In the genomic region with DNA sequence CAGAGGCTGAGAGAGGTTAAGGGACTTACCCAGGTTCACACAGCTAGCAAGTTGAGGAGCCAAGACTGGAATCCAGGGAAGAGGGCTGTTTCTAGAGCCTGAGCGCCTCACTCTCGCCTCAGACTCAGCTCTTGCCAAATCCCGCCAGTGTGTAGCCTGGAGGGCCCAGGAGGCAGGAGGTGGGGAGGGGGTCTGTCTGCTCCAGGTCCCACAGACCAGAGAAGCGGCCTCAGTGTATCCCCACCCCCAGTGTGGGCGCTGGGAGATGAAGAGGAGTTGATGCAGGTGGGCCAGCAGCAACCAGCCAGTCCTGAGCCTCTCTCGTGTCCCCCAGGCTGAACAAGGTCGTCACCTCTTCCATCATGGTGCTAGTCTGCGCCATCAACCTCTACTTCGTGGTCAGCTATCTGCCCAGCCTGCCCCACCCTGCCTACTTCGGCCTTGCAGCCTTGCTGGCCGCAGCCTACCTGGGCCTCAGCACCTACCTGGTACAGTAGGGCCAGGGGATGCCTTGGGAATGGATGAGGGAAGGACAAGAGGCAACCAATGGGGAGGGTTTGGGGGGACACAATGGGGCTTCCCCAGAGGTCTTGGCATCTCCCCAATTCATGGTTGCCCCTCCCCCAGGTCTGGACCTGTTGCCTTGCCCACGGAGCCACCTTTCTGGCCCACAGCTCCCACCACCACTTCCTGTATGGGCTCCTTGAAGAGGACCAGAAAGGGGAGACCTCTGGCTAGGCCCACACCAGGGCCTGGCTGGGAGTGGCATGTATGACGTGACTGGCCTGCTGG, we compare ENCODE assay signal across 16 cellular contexts. TPM values are rescaled to one million over a fixed set of nuclear protein-coding genes. Genes with fewer than 3 reads are reported as not detected.
A peak's percentile ranks its signal among the peaks of the same experiment; 100 is the strongest.
DNase-seq lines count a peak whose midpoint lies in the region; ATAC-seq and TF ChIP-seq lines count a peak whose summit lies in the region.
"Had no signal": no experiment of that assay in that cellular context is flagged by ENCODE, and none has a peak within 500 bp of the region (broad histone marks: within the 10 kb centered on the region; RNA-seq: fewer than 3 reads in every experiment).

No MANE protein-coding gene starts in this region.

- intact Hi-C loops in right cardiac atrium (cut with DNase I): loop anchor here (5.0 to 10.0 kb wide), 2 partner anchors 100 to 102 kb away; partner anchors contain the start of gene TMBIM1 (in 4 of the 4)

- peak overlapping the region; percentile 18 for H3K9ac ChIP-seq in mucosa of stomach (ENCODE audit: low read length)
- no peak overlapping the region for H3K9ac ChIP-seq in H9 (ENCODE audit: extremely low read depth, insufficient read length, low read length)

- no peak overlapping the region for H2AFZ ChIP-seq in H9 (ENCODE audit: low read length)

- H2BK5ac ChIP-seq in H9 (ENCODE audit: insufficient read length, low read length): no peak overlapping the region

- H4K91ac ChIP-seq in H9 (ENCODE audit: insufficient read length, low read depth, low read length): no peak overlapping the region

- H3K9me3 ChIP-seq in right cardiac atrium (ENCODE audit: control insufficient read depth, low read length) (no peaks in the 10 kb centered on the region), right atrium auricular region (no peaks in the 10 kb centered on the region), mucosa of stomach (ENCODE audit: control insufficient read depth, low read length) (no peaks in the 10 kb centered on the region), H9 (ENCODE audit: control insufficient read depth, low read depth, low read length) (no peaks in the 10 kb centered on the region)
- H3K9me3 ChIP-seq: left ventricle myocardium inferior, thoracic aorta had no signal

- H3K36me3 Mint-ChIP-seq in WTC11: no peaks in the 10 kb centered on the region
- no peaks in the 10 kb centered on the region for H3K36me3 Mint-ChIP-seq in H9 (ENCODE audit: insufficient read depth in 1 of 3, low read depth in 3 of 3)
- peaks cover 5% of the 10 kb centered on the region for H3K36me3 Mint-ChIP-seq in activated naive CD4-positive, alpha-beta T cell treated with anti-CD3 and anti-CD28 coated beads, Interleukin-2, amount 10 ng/mL, durations not matched to agents 7 days and 5 days

- ATAC-seq in right cardiac atrium (no peak), WTC11 (no peak)
- ATAC-seq: Right ventricle myocardium inferior had no signal

- H2BK12ac ChIP-seq in H9 (ENCODE audit: insufficient read length, low read depth, low read length): no peak overlapping the region

- H3K27ac Mint-ChIP-seq in WTC11 (no peak overlapping the region), H9 (peak overlapping the region in 1 of 3 experiments; percentile 44; a peak in 1 of 7 replicates)
- H3K27ac Mint-ChIP-seq in activated naive CD4-positive, alpha-beta T cell treated with anti-CD3 and anti-CD28 coated beads, Interleukin-2, amount 10 ng/mL, durations not matched to agents 7 days and 5 days: no peak overlapping the region

- no peak overlapping the region for H3K4me2 ChIP-seq in H9 (ENCODE audit: insufficient read depth, insufficient read length, low read length)

- CTCF ChIA-PET in WTC11 (lab: Charles Lee): interaction anchor here (0.8 to 5.1 kb wide), 11 partner anchors 12 to 123 kb away, joined by 3 to 52 read pairs (median 4); partner anchors contain the start of genes AAMP, CATIP and PNKD
- CTCF ChIA-PET in activated naive CD4-positive, alpha-beta T cell treated with anti-CD3 and anti-CD28 coated beads, Interleukin-2, amount 10 ng/mL, durations not matched to agents 7 days and 5 days (lab: Charles Lee): interaction anchor here (0.6 to 2.6 kb wide), 6 partner anchors 11 to 123 kb away, joined by 3 to 14 read pairs (median 4); no protein-coding TSS in a partner anchor

- no peak overlapping the region for H3K4ac ChIP-seq in H9 (ENCODE audit: low read depth, low read length)

- H4K8ac ChIP-seq in H9 (replicated peaks; ENCODE audit: insufficient read length, low read depth, low read length): no peak overlapping the region

- 85% methylated on average over 13 of the region's 13 CpGs for WGBS in right cardiac atrium
- no CpG with 5 or more reads among the region's 13 CpGs for WGBS in H9 (ENCODE audit: extremely low coverage, insufficient read length, low lambda C conversion rate)

- no peak overlapping the region for H2AK5ac ChIP-seq in H9 (ENCODE audit: insufficient read length, low read length)

- no peaks in the 10 kb centered on the region for H3K9me3 Mint-ChIP-seq in WTC11
- H3K9me3 Mint-ChIP-seq in H9: no peaks in the 10 kb centered on the region; a peak in 1 of 5 replicates
- no peaks in the 10 kb centered on the region for H3K9me3 Mint-ChIP-seq in activated naive CD4-positive, alpha-beta T cell treated with anti-CD3 and anti-CD28 coated beads, Interleukin-2, amount 10 ng/mL, durations not matched to agents 7 days and 5 days
- H3K9me3 Mint-ChIP-seq: HFFc6 had no signal

- H3K27me3 ChIP-seq in right cardiac atrium (ENCODE audit: control insufficient read depth, insufficient read depth) (no peaks in the 10 kb centered on the region), right atrium auricular region (no peaks in the 10 kb centered on the region), mucosa of stomach (ENCODE audit: control insufficient read depth, insufficient read depth, low read length) (no peaks in the 10 kb centered on the region), H9 (ENCODE audit: insufficient read depth, low read length) (peaks cover 20% of the 10 kb centered on the region)

- no peak overlapping the region for H4K5ac ChIP-seq in H9 (ENCODE audit: insufficient read length, low read depth, low read length)

- TF ChIP-seq CTCF in right atrium auricular region (IDR thresholded peaks at IDR 0.05) (no peak), WTC11 (IDR thresholded peaks at IDR 0.05) (no peak), H9 (conservative IDR thresholded peaks at IDR 0.05) (no peak)

- H3K27ac ChIP-seq in right cardiac atrium (ENCODE audit: low read length): no peak overlapping the region
- peak overlapping the region in 1 of 2 donors; percentile 98 for H3K27ac ChIP-seq in right atrium auricular region
- no peak overlapping the region for H3K27ac ChIP-seq in H9 (ENCODE audit: insufficient read length, low read depth, low read length)

- no peak overlapping the region for H3K18ac ChIP-seq in H9 (ENCODE audit: insufficient read length, low read depth, low read length)

- H3K23me2 ChIP-seq in H9 (ENCODE audit: insufficient read length, low read depth, low read length, poor library complexity, severe bottlenecking): peaks cover 29% of the 10 kb centered on the region

- no peak overlapping the region for H2BK120ac ChIP-seq in H9 (ENCODE audit: low read depth, low read length, poor library complexity, severe bottlenecking)

- peak in 2 of 3 donors; percentile 62 to 70 for DNase-seq in right cardiac atrium
- DNase-seq in right atrium auricular region (ENCODE audit: low spot score): no peak
- no peak for DNase-seq in WTC11 (ENCODE audit: low spot score)
- DNase-seq in H9: no peak
- DNase-seq in NCI-H1048 (lab: John Stamatoyannopoulos, UW): no peak
- no peak for DNase-seq in activated naive CD4-positive, alpha-beta T cell treated with anti-CD3 and anti-CD28 coated beads, Interleukin-2, amount 10 ng/mL, durations not matched to agents 7 days and 5 days
- DNase-seq in NCI-H526 (lab: John Stamatoyannopoulos, UW): no peak
- DNase-seq: activated CD4-positive, alpha-beta T cell treated with anti-CD3 and anti-CD28 coated beads for 48 hours; HFFc6; left ventricle myocardium inferior; NCI-H2227 treated with DMSO at 0.1 percent for 48 hours had no signal

- no peaks in the 10 kb centered on the region for H3K36me3 ChIP-seq in right atrium auricular region
- H3K36me3 ChIP-seq in mucosa of stomach (ENCODE audit: control insufficient read depth, insufficient read depth, low read length): no peaks in the 10 kb centered on the region
- H3K36me3 ChIP-seq: left ventricle myocardium inferior, thoracic aorta had no signal

- POLR2A ChIA-PET in WTC11 (lab: Charles Lee): interaction anchor here (0.5 kb wide), 1 partner anchor 31 kb away, joined by 3 read pairs; no protein-coding TSS in a partner anchor

- no peak overlapping the region for H3K56ac ChIP-seq in H9 (ENCODE audit: insufficient read length, low read depth, low read length)

- H3K14ac ChIP-seq in H9 (ENCODE audit: insufficient read depth, low read length): no peak overlapping the region

- no peaks in the 10 kb centered on the region for H3K4me1 ChIP-seq in right cardiac atrium (ENCODE audit: control insufficient read depth, insufficient read depth, low read length)
- H3K4me1 ChIP-seq in right atrium auricular region: peaks cover 0 to 32% of the 10 kb centered on the region in 2 donors
- peaks cover 43% of the 10 kb centered on the region for H3K4me1 ChIP-seq in mucosa of stomach (ENCODE audit: control insufficient read depth, insufficient read depth, low read length)
- no peaks in the 10 kb centered on the region; the same call in 1 of the 2 replicates for H3K4me1 ChIP-seq in H9 (ENCODE audit: insufficient read depth, low read length)

- H3K79me1 ChIP-seq in H9 (ENCODE audit: insufficient read depth, low read depth, low read length, poor library complexity, severe bottlenecking): no peaks in the 10 kb centered on the region

- peaks cover 29% of the 10 kb centered on the region for H3K4me1 Mint-ChIP-seq in WTC11
- H3K4me1 Mint-ChIP-seq in H9: peaks cover 26 to 45% of the 10 kb centered on the region in 2 experiments
- H3K4me1 Mint-ChIP-seq in activated naive CD4-positive, alpha-beta T cell treated with anti-CD3 and anti-CD28 coated beads, Interleukin-2, amount 10 ng/mL, durations not matched to agents 7 days and 5 days: peaks cover 34% of the 10 kb centered on the region

- no peak overlapping the region for H3T11ph ChIP-seq in H9 (ENCODE audit: low read length)

- H3K27me3 Mint-ChIP-seq in WTC11 (ENCODE audit: low read depth): peaks cover 41% of the 10 kb centered on the region
- peaks cover 46% of the 10 kb centered on the region for H3K27me3 Mint-ChIP-seq in H9 (ENCODE audit: low read depth)
- H3K27me3 Mint-ChIP-seq in activated naive CD4-positive, alpha-beta T cell treated with anti-CD3 and anti-CD28 coated beads, Interleukin-2, amount 10 ng/mL, durations not matched to agents 7 days and 5 days: peaks cover 30% of the 10 kb centered on the region

- H3K4me3 Mint-ChIP-seq in WTC11 (peak overlapping the region; percentile 55), H9 (peak overlapping the region in 1 of 2 experiments; percentile 71; a peak in 3 of 5 replicates)
- H3K4me3 Mint-ChIP-seq in activated naive CD4-positive, alpha-beta T cell treated with anti-CD3 and anti-CD28 coated beads, Interleukin-2, amount 10 ng/mL, durations not matched to agents 7 days and 5 days: no peak overlapping the region

- no peaks in the 10 kb centered on the region for H3K79me2 ChIP-seq in H9 (ENCODE audit: insufficient read depth, low read length)

- H4K20me1 ChIP-seq in H9 (ENCODE audit: control insufficient read depth, insufficient read depth, insufficient read length): no peaks in the 10 kb centered on the region

- H3K23ac ChIP-seq in H9 (ENCODE audit: insufficient read length, low read depth, low read length): no peak overlapping the region

- no peak overlapping the region for H2BK20ac ChIP-seq in H9 (ENCODE audit: low read depth, low read length, poor library complexity, severe bottlenecking)

- H2BK15ac ChIP-seq in H9 (ENCODE audit: low read depth, low read length): no peak overlapping the region

- H3K4me3 ChIP-seq in right cardiac atrium (ENCODE audit: low read length): no peak overlapping the region
- no peak overlapping the region for H3K4me3 ChIP-seq in right atrium auricular region
- H3K4me3 ChIP-seq in mucosa of stomach (ENCODE audit: low read length): no peak overlapping the region

RNA-seq across cellular contexts. Expression of gene CTDSP1, which starts 5.2 kb away (rescaled TPM):
- total RNA-seq in right cardiac atrium (100 to 1,000 TPM in 3 of 4 donors, 10 to 100 TPM in 1; 99.9 to 118 (median 116) TPM), right atrium auricular region (10 to 100 TPM; 54.2 to 99.5 TPM), WTC11 (2021) (25.4 to 27.9 TPM (median 27.4 TPM) in 3 replicates), H9 (2021) (52.3 and 56.6 TPM in 2 replicates)
- polyA plus RNA-seq in right cardiac atrium: 85.9 TPM

RNA-seq across cellular contexts. Expression of gene SLC11A1, which starts 12.4 kb away (rescaled TPM):
- 10 to 100 TPM in 2 of 4 donors, 1 to 10 TPM in 2; 6.4 to 19.5 (median 12.5) TPM for total RNA-seq in right cardiac atrium
- polyA plus RNA-seq in right cardiac atrium: 13.8 TPM
- 10 to 100 TPM in 1 of 2 donors, 1 to 10 TPM in 1; 8.7 to 22.1 TPM for total RNA-seq in right atrium auricular region
- 0.25 to 0.55 TPM (median 0.31 TPM) in 3 replicates for total RNA-seq in WTC11 (2021)
- 0.04 and 0.11 TPM in 2 replicates for total RNA-seq in H9 (2021)
- total RNA-seq: pulmonary artery endothelial cell had no signal

RNA-seq across cellular contexts. Expression of gene VIL1, which starts 24.4 kb away (rescaled TPM):
- not detected for total RNA-seq in right cardiac atrium
- polyA plus RNA-seq in right cardiac atrium: 0.11 TPM
- not detected for total RNA-seq in right atrium auricular region
- total RNA-seq in WTC11 (2021): 2.9 to 3.8 TPM (median 3.0 TPM) in 3 replicates
- total RNA-seq in H9 (2021): 4.0 and 4.2 TPM in 2 replicates
- total RNA-seq: HFFc6, left ventricle myocardium inferior, LHCN-M2, pulmonary artery endothelial cell, Right ventricle myocardium inferior had no signal

RNA-seq across cellular contexts. Expression of gene CATIP, which starts 37.8 kb away (rescaled TPM):
- total RNA-seq in right cardiac atrium (not detected), right atrium auricular region (not detected), WTC11 (2021) (0.25 to 0.26 TPM in 2 of 3 replicates, not detected in the other), H9 (2021) (not detected in 2 replicates)
- 0.16 TPM for polyA plus RNA-seq in right cardiac atrium
- total RNA-seq: HFFc6, left ventricle myocardium inferior, LHCN-M2, pulmonary artery endothelial cell, Right ventricle myocardium inferior, thoracic aorta had no signal

Comparison
In these comparisons a context has a peak if more than half of its experiments do, and no peak if none do; other contexts are left out.
1. DNase-seq: peak in right cardiac atrium (2 of 3); none in right atrium auricular region (single experiment), WTC11 (single experiment), H9 (single experiment), NCI-H1048 (single experiment), activated naive CD4-positive, alpha-beta T cell treated with anti-CD3 and anti-CD28 coated beads, Interleukin-2, amount 10 ng/mL, durations not matched to agents 7 days and 5 days (single experiment) and NCI-H526 (0 of 2).